10 cellular contexts compared by ENCODE assay signal in the genomic region with DNA sequence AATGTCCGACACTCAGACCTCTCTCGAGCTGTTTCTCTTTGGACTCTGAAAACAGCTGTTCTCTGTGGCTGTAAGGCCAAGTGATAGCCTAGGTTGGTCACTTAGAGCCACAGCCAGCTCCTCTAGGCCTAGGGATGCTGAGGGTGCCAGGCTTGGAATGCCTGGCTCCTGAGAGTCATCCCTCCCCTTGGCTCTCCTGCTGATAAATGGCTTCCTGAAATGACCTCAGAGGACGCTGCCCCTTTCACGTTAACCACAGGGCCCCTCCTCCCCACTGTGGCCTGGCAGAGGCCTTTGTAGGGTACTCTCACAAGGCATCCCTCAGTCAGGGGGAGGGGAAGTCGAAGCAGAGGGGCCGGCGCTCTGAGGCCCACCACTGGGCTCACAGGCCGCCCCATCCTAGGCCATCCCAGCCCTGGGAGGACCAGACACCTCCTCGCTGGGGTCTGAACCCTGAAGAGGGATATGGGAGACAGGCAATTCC. TPM values are rescaled to one million over a fixed set of nuclear protein-coding genes. Genes with fewer than 3 reads are reported as not detected.
DNase-seq lines count a peak whose midpoint lies in the region; ATAC-seq and TF ChIP-seq lines count a peak whose summit lies in the region.
"Had no signal": no experiment of that assay in that cellular context is flagged by ENCODE, and none has a peak within 500 bp of the region (broad histone marks: within the 10 kb centered on the region; RNA-seq: fewer than 3 reads in every experiment).

No MANE protein-coding gene starts in this region.

- ATAC-seq in HG03097 (IDR thresholded peaks at IDR 0.05; ENCODE audit: low FRiP score, unreplicated experiment) = no peak
- ATAC-seq: stimulated activated naive CD8-positive, alpha-beta T cell treated with anti-CD3 and anti-CD28 coated beads, Interleukin-15, amount 100 ng/mL, for 72 hours had no signal

- H3K36me3 Mint-ChIP-seq in nephron progenitor cell (ENCODE audit: low read depth) = peaks cover 69% of the 10 kb centered on the region

- H3K4me3 ChIP-seq in dorsolateral prefrontal cortex (no peak overlapping the region), vagina (no peak overlapping the region)

- peak overlapping the region in 55 of 59 donors; percentile 16 to 89 (median 76) for H3K27ac ChIP-seq in dorsolateral prefrontal cortex
- H3K27ac ChIP-seq in vagina = peak overlapping the region; percentile 66

- intact Hi-C loops in dorsolateral prefrontal cortex (cut with DNase I) = no loop called here
- intact Hi-C loops in vagina (cut with DNase I) = no loop called here

- TF ChIP-seq POLR2A in vagina (IDR thresholded peaks at IDR 0.05) = no peak

- H3K9me3 ChIP-seq in vagina = no peaks in the 10 kb centered on the region

- H3K4me3 Mint-ChIP-seq in nephron progenitor cell = peak overlapping the region; percentile 30
- H3K4me3 Mint-ChIP-seq: stimulated activated naive CD8-positive, alpha-beta T cell treated with anti-CD3 and anti-CD28 coated beads, Interleukin-15, amount 100 ng/mL, for 72 hours had no signal

- H3K36me3 ChIP-seq in vagina = peaks cover 0 to 39% of the 10 kb centered on the region in 2 donors

- H3K27me3 Mint-ChIP-seq in nephron progenitor cell (ENCODE audit: low read depth, poor library complexity) = peaks cover 3% of the 10 kb centered on the region
- H3K27me3 Mint-ChIP-seq: stimulated activated naive CD8-positive, alpha-beta T cell treated with anti-CD3 and anti-CD28 coated beads, Interleukin-15, amount 100 ng/mL, for 72 hours had no signal

- DNase-seq in activated CD8-positive, alpha-beta memory T cell treated with anti-CD3 and anti-CD28 coated beads for 24 hours = peak; percentile 15
- no peak for DNase-seq in activated CD8-positive, alpha-beta memory T cell treated with anti-CD3 and anti-CD28 coated beads, Interleukin-2, amount 50 U/mL, for 4 hours
- no peak for DNase-seq in dorsolateral prefrontal cortex
- no peak for DNase-seq in nephron progenitor cell
- DNase-seq in vagina (ENCODE audit: extremely low spot score in 2 of 2) = no peak
- no peak for DNase-seq in KG1 (lab: John Stamatoyannopoulos, UW)
- no peak for DNase-seq in stimulated activated CD4-positive, alpha-beta T cell treated with anti-CD3 and anti-CD28 coated beads, Interleukin-4, amount 100 ng/mL, for 4 hours
- DNase-seq: activated CD4-positive, alpha-beta T cell treated with anti-CD3 and anti-CD28 coated beads for 48 hours; stimulated activated naive CD8-positive, alpha-beta T cell treated with anti-CD3 and anti-CD28 coated beads, Interleukin-15, amount 100 ng/mL, for 72 hours had no signal

- H3K27me3 ChIP-seq in dorsolateral prefrontal cortex (no peaks in the 10 kb centered on the region), vagina (no peaks in the 10 kb centered on the region)

- TF ChIP-seq CTCF in dorsolateral prefrontal cortex (IDR thresholded peaks at IDR 0.05 in 54 of 56, conservative IDR thresholded peaks at IDR 0.05 in 2 of 56; ENCODE audit: low read depth in 1 of 56, partially characterized antibody in 56 of 56) (no peak), nephron progenitor cell (IDR thresholded peaks at IDR 0.05) (no peak), vagina (IDR thresholded peaks at IDR 0.05) (no peak)

- H3K4me1 Mint-ChIP-seq in nephron progenitor cell = peaks cover 33% of the 10 kb centered on the region
- H3K4me1 Mint-ChIP-seq: stimulated activated naive CD8-positive, alpha-beta T cell treated with anti-CD3 and anti-CD28 coated beads, Interleukin-15, amount 100 ng/mL, for 72 hours had no signal

- no peaks in the 10 kb centered on the region for H3K9me3 Mint-ChIP-seq in nephron progenitor cell
- H3K9me3 Mint-ChIP-seq: stimulated activated naive CD8-positive, alpha-beta T cell treated with anti-CD3 and anti-CD28 coated beads, Interleukin-15, amount 100 ng/mL, for 72 hours had no signal

- H3K4me1 ChIP-seq in vagina = peaks cover 12% of the 10 kb centered on the region

- H3K27ac Mint-ChIP-seq in nephron progenitor cell = peak overlapping the region; percentile 85

RNA-seq across cellular contexts. Expression of gene ARFGAP3, which starts 51.0 kb away (rescaled TPM):
- total RNA-seq in dorsolateral prefrontal cortex = 10 to 100 TPM; 18.5 to 37.7 (median 25.9) TPM
- total RNA-seq in vagina = 28.0 TPM
